16 cellular contexts compared by ENCODE assay signal in the genomic region with DNA sequence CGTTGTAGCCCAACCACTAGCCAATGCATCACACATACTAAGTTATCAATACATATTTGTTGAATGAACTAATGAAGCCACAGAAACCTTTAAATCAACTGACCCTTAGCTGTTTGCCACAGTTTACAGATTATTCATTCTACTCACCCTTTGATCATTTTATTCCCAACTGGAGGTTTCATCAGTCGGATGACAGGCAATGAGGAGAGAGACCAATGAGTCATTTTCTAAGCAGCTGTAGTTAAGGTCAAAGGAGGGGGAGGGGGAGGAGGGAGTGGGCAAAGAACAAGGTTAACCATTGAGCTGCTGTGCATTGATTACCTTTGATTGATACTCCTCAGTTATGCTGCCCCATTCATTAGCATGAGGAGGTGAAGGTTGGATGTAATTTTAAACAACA.
DNase-seq lines count a peak whose midpoint lies in the region; ATAC-seq, FAIRE-seq and TF ChIP-seq lines count a peak whose summit lies in the region.
"Had no signal": no experiment of that assay in that cellular context is flagged by ENCODE, and none has a peak within 500 bp of the region (broad histone marks: within the 10 kb centered on the region; RNA-seq: fewer than 3 reads in every experiment).

No MANE protein-coding gene starts in this region.

- no peak overlapping the region for H2BK5ac ChIP-seq in H1 (ENCODE audit: low read depth, low read length)
- H2BK5ac ChIP-seq in mesenchymal stem cell (ENCODE audit: low read depth, low read length, poor library complexity, severe bottlenecking) = no peak overlapping the region

- no peak overlapping the region for H2BK20ac ChIP-seq in H1 (ENCODE audit: low read length)

- no peaks in the 10 kb centered on the region for H3K9me2 ChIP-seq in PC-3 (replicated peaks; ENCODE audit: low read length)

- H3K4me3 ChIP-seq in PC-3 (ENCODE audit: low read length) = no peak overlapping the region
- H3K4me3 ChIP-seq in H1 (ENCODE audit: extremely low read depth in 1 of 4, insufficient read depth in 2 of 4, low read depth in 3 of 4, low read length in 4 of 4) = no peak overlapping the region
- no peak overlapping the region for H3K4me3 ChIP-seq in mesenchymal stem cell (ENCODE audit: insufficient read depth in 1 of 2, low read depth in 1 of 2, low read length in 2 of 2)
- H3K4me3 ChIP-seq: tibial artery had no signal

- H2AFZ ChIP-seq in PC-3 (ENCODE audit: low read length) (no peak overlapping the region), H1 (ENCODE audit: low read length) (no peak overlapping the region), mesenchymal stem cell (ENCODE audit: low read depth, low read length) (no peak overlapping the region)

- no peak for TF ChIP-seq POLR2A in H1 (IDR thresholded peaks at IDR 0.05; ENCODE audit: control extremely low read depth in 1 of 2, low read depth in 2 of 2, low read length in 2 of 2)

- H4K8ac ChIP-seq in H1 (ENCODE audit: extremely low read depth, insufficient read depth, low read length) (no peak overlapping the region), mesenchymal stem cell (ENCODE audit: low read length) (no peak overlapping the region)

- H3K4ac ChIP-seq in H1 (replicated peaks; ENCODE audit: insufficient read length, low read depth, low read length) = no peak overlapping the region
- H3K4ac ChIP-seq in mesenchymal stem cell (ENCODE audit: low read depth in 1 of 2, low read length in 2 of 2) = no peak overlapping the region

- H3K79me2 ChIP-seq in PC-3 (ENCODE audit: low read length) (no peaks in the 10 kb centered on the region), H1 (ENCODE audit: control insufficient read depth in 1 of 2, insufficient read depth in 2 of 2, low read length in 2 of 2) (no peaks in the 10 kb centered on the region)

- peaks cover 49% of the 10 kb centered on the region for H3K4me1 ChIP-seq in PC-3 (ENCODE audit: insufficient read depth, low read length)
- peaks cover 0 to 8% (median 4%) of the 10 kb centered on the region in 4 experiments; a peak in 4 of 7 replicates for H3K4me1 ChIP-seq in H1 (replicated peaks in 1 of 4; ENCODE audit: control insufficient read depth in 3 of 4, insufficient read depth in 4 of 4, low read length in 3 of 4)
- no peaks in the 10 kb centered on the region for H3K4me1 ChIP-seq in mesenchymal stem cell (ENCODE audit: control insufficient read depth, insufficient read depth, low read depth, low read length)
- H3K4me1 ChIP-seq: tibial artery had no signal

- TF ChIP-seq RAD21 in H1 (IDR thresholded peaks at IDR 0.05 in 1 of 2, conservative IDR thresholded peaks at IDR 0.05 in 1 of 2; ENCODE audit: low read depth in 2 of 2, low read length in 2 of 2) = no peak

- H3K27me3 ChIP-seq in PC-3 (ENCODE audit: low read length) = no peaks in the 10 kb centered on the region
- no peaks in the 10 kb centered on the region for H3K27me3 ChIP-seq in H1 (replicated peaks in 1 of 4; ENCODE audit: control insufficient read depth in 3 of 4, extremely low read depth in 1 of 4, insufficient read depth in 3 of 4, low read length in 3 of 4)
- peaks cover 0 to 33% of the 10 kb centered on the region in 2 experiments for H3K27me3 ChIP-seq in mesenchymal stem cell (ENCODE audit: control insufficient read depth in 1 of 2, insufficient read depth in 1 of 2, low read length in 2 of 2)
- H3K27me3 ChIP-seq: tibial artery had no signal

- no peak overlapping the region for H3K23ac ChIP-seq in H1 (ENCODE audit: insufficient read length)
- H3K23ac ChIP-seq in mesenchymal stem cell (ENCODE audit: low read length in 2 of 2) = no peak overlapping the region

- in situ Hi-C loops in Caki2 (cut with HindIII; ENCODE audit: low pct_unique_long_range_greater_than_20kb, low sequenced_read_pairs) = no loop called here

- FAIRE-seq in H1 (lab: Jason Lieb, UNC) = no peak

- H3K23me2 ChIP-seq in H1 (ENCODE audit: low read depth, low read length) = peaks cover 4% of the 10 kb centered on the region; the same call in 1 of the 2 replicates

- H4K91ac ChIP-seq in H1 (replicated peaks; ENCODE audit: insufficient read length, low read length) (no peak overlapping the region), mesenchymal stem cell (ENCODE audit: low read length) (no peak overlapping the region)

- BruUV-seq in PC-3 (replicated peaks; lab: Mats Ljungman, UMichigan) = no TSS peak

- TF ChIP-seq CTCF in PC-3 (conservative IDR thresholded peaks at IDR 0.05; ENCODE audit: low read depth, low read length) (no peak), H1 (IDR thresholded peaks at IDR 0.05; ENCODE audit: control extremely low read depth in 1 of 3, insufficient read depth in 1 of 3, low read depth in 1 of 3, low read length in 3 of 3) (no peak)

- H3K56ac ChIP-seq in H1 (replicated peaks; ENCODE audit: insufficient read length, low read depth, low read length) = no peak overlapping the region

- no peak for TF ChIP-seq EP300 in H1 (IDR thresholded peaks at IDR 0.05; ENCODE audit: borderline replicate concordance in 1 of 2, low read depth in 2 of 2, low read length in 2 of 2)

- CTCF ChIA-PET in PC-3 (lab: Charles Lee) (no interaction called here), H1 (lab: Charles Lee; ENCODE audit: partially characterized antibody) (interaction anchor here (1.0 kb wide), 1 partner anchor 15 kb away, joined by 3 read pairs; no protein-coding TSS in a partner anchor)

- H4K5ac ChIP-seq in H1 (ENCODE audit: insufficient read length, low read depth, low read length) = no peak overlapping the region

- H4K20me1 ChIP-seq in PC-3 (ENCODE audit: low read length) (no peaks in the 10 kb centered on the region), H1 (replicated peaks in 1 of 2; ENCODE audit: control insufficient read depth in 1 of 2, insufficient read depth in 2 of 2, low read length in 2 of 2) (no peaks in the 10 kb centered on the region)

- POLR2A ChIA-PET in PC-3 (lab: Charles Lee; ENCODE audit: unreplicated experiment) = interaction anchor here (0.6 kb wide), 1 partner anchor 103 kb away, joined by 12 read pairs; no protein-coding TSS in a partner anchor
- POLR2A ChIA-PET in H1 (lab: Charles Lee; ENCODE audit: partially characterized antibody) = no interaction called here

- H2BK12ac ChIP-seq in H1 (ENCODE audit: low read depth, low read length) (no peak overlapping the region), mesenchymal stem cell (ENCODE audit: low read length in 2 of 2) (no peak overlapping the region)

- intact Hi-C loops in PC-3 (cut with micrococcal nuclease) = no loop called here

- H3K18ac ChIP-seq in H1 (ENCODE audit: extremely low read depth, low read length) = no peak overlapping the region
- no peak overlapping the region for H3K18ac ChIP-seq in mesenchymal stem cell (ENCODE audit: low read depth in 1 of 2, low read length in 2 of 2)

- 50% methylated on average over 2 of the region's 2 CpGs; no CpG with 5 or more reads in 1 of the 2 experiments for WGBS in H1 (ENCODE audit: extremely low coverage in 1 of 2, insufficient coverage in 1 of 2, insufficient read length in 1 of 2, insufficient replicate concordance in 2 of 2, low coverage in 1 of 2, low lambda C conversion rate in 2 of 2, missing lambda C conversion rate in 1 of 2), 2 experiments
- 7% methylated on average over 2 of the region's 2 CpGs for WGBS in mesenchymal stem cell

- H3K9me3 ChIP-seq in PC-3 (ENCODE audit: low read length) = peaks cover 4% of the 10 kb centered on the region; the same call in 1 of the 2 replicates
- H3K9me3 ChIP-seq in H1 (ENCODE audit: insufficient read depth in 2 of 2, low read depth in 1 of 2, low read length in 1 of 2) = 0 out of 4 replicates have a peak, but pooled peaks cover 0 to 2% of the 10 kb centered on the region in 2 experiments
- H3K9me3 ChIP-seq in mesenchymal stem cell (ENCODE audit: control insufficient read depth, low read length) = peaks cover 30% of the 10 kb centered on the region

- H3K36me3 ChIP-seq in PC-3 (ENCODE audit: low read depth, low read length) (no peaks in the 10 kb centered on the region), H1 (ENCODE audit: control insufficient read depth in 2 of 4, insufficient read depth in 4 of 4, low read length in 3 of 4) (no peaks in the 10 kb centered on the region), mesenchymal stem cell (ENCODE audit: control insufficient read depth in 1 of 2, insufficient read depth in 2 of 2, low read depth in 1 of 2, low read length in 2 of 2) (no peaks in the 10 kb centered on the region)
- H3K36me3 ChIP-seq: tibial artery had no signal

- H3K9ac ChIP-seq in PC-3 (ENCODE audit: low read length) = peak overlapping the region; percentile 46
- H3K9ac ChIP-seq in H1 (replicated peaks in 1 of 4; ENCODE audit: extremely low read depth in 1 of 4, low read depth in 3 of 4, low read length in 3 of 4) = no peak overlapping the region
- no peak overlapping the region for H3K9ac ChIP-seq in mesenchymal stem cell (ENCODE audit: low read length)

- H3K27ac ChIP-seq in PC-3 (ENCODE audit: low read length) = peak overlapping the region; percentile 87
- no peak overlapping the region for H3K27ac ChIP-seq in H1 (ENCODE audit: low read depth, low read length)
- no peak overlapping the region for H3K27ac ChIP-seq in mesenchymal stem cell (ENCODE audit: low read length, poor library complexity, severe bottlenecking)
- H3K27ac ChIP-seq: tibial artery had no signal

- DNase-seq in Caki2 (ENCODE audit: low read depth) = peak; percentile 41
- DNase-seq in PC-3 = peak; percentile 92
- no peak for DNase-seq in H1 (ENCODE audit: low read depth in 1 of 2, low spot score in 2 of 2)
- DNase-seq in mesenchymal stem cell = peak; percentile 2
- no peak for DNase-seq in activated T-cell treated with anti-CD3 and anti-CD28 coated beads, Interleukin-2, amount 50 U/mL, for 1 hour
- DNase-seq in activated CD8-positive, alpha-beta memory T cell treated with anti-CD3 and anti-CD28 coated beads, Interleukin-2, amount 50 U/mL, for 4 hours = no peak
- DNase-seq: activated CD4-positive, alpha-beta T cell treated with anti-CD3 and anti-CD28 coated beads, Interleukin-2, amount 50 U/mL, for 4 hours; amygdala; KBM-7; NCI-H1436 treated with DMSO at 0.1 percent for 48 hours; NCI-H510A treated with DMSO at 0.1 percent for 48 hours; Right ventricle myocardium superior; tibial artery had no signal

- H3F3A ChIP-seq in PC-3 (ENCODE audit: low read length, unreplicated experiment) = peaks cover 5% of the 10 kb centered on the region

- peak; percentile 26 for ATAC-seq in PC-3
- ATAC-seq in HG03135 (IDR thresholded peaks at IDR 0.05; ENCODE audit: unreplicated experiment) = no peak
- no peak for ATAC-seq in HG02885 (IDR thresholded peaks at IDR 0.05; ENCODE audit: poor library complexity, unreplicated experiment)
- ATAC-seq: left lobe of liver had no signal

- peak overlapping the region; percentile 64 for H3K4me2 ChIP-seq in PC-3 (ENCODE audit: low read length)
- peak overlapping the region in 1 of 2 experiments; percentile 46; a peak in 1 of 4 replicates for H3K4me2 ChIP-seq in H1 (ENCODE audit: insufficient read depth in 1 of 2, low read depth in 2 of 2, low read length in 2 of 2)
- H3K4me2 ChIP-seq in mesenchymal stem cell (ENCODE audit: low read length, poor library complexity, severe bottlenecking) = no peak overlapping the region

- H2AK5ac ChIP-seq in H1 (ENCODE audit: low read depth, low read length) (no peak overlapping the region), mesenchymal stem cell (ENCODE audit: low read length, severe bottlenecking) (no peak overlapping the region)

- H3K79me1 ChIP-seq in H1 (ENCODE audit: low read depth, low read length) (no peaks in the 10 kb centered on the region), mesenchymal stem cell (replicated peaks; ENCODE audit: low read length, poor library complexity, severe bottlenecking) (no peaks in the 10 kb centered on the region)

- H3K14ac ChIP-seq in H1 (ENCODE audit: insufficient read length) (no peak overlapping the region), mesenchymal stem cell (ENCODE audit: low read length in 2 of 2) (no peak overlapping the region)

- H2BK15ac ChIP-seq in H1 (ENCODE audit: low read length) (no peak overlapping the region), mesenchymal stem cell (ENCODE audit: low read depth, poor library complexity, severe bottlenecking) (no peak overlapping the region)

- H2BK120ac ChIP-seq in H1 (replicated peaks; ENCODE audit: low read depth, low read length) = no peak overlapping the region
- no peak overlapping the region for H2BK120ac ChIP-seq in mesenchymal stem cell (ENCODE audit: low read depth, low read length)

Comparison
In these comparisons a context has a peak if more than half of its experiments do, and no peak if none do; other contexts are left out.
1. DNase-seq: peak in Caki2 (single experiment), PC-3 (single experiment) and mesenchymal stem cell (single experiment); none in H1 (0 of 2), activated T-cell treated with anti-CD3 and anti-CD28 coated beads, Interleukin-2, amount 50 U/mL, for 1 hour (single experiment) and activated CD8-positive, alpha-beta memory T cell treated with anti-CD3 and anti-CD28 coated beads, Interleukin-2, amount 50 U/mL, for 4 hours (single experiment).